In the genomic region with DNA sequence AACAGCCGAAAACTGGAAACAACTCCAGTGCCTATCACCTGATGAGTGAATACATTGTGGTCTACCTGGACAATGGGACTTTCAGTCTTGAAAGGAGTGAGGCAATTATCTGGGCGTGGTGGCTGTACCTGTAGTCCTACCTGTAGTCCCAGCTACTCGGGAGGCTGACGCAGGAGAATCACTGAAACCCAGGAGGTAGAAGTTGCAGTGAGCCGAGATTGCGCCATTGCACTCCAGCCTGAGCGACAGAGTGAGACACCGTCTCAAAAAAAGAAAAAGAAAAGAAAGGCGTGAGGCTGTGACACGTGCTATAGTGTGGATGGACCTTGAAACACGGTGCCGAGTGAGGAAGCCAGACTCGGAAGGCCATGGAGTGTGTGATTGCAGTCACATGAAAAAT, we compare ENCODE assay signal across 20 cellular contexts. TPM values are rescaled to one million over a fixed set of nuclear protein-coding genes. Genes with fewer than 3 reads are reported as not detected.
"Had no signal": no experiment of that assay in that cellular context is flagged by ENCODE, and none has a peak within 500 bp of the region (broad histone marks: within the 10 kb centered on the region; RNA-seq: fewer than 3 reads in every experiment).

No MANE protein-coding gene starts in this region.

- H3K4me3 Mint-ChIP-seq: activated naive CD8-positive, alpha-beta T cell treated with anti-CD3 and anti-CD28 coated beads, Interleukin-2, amount 50 U/mL, for 24 hours; immature natural killer cell; nephron progenitor cell; WTC11 had no signal

- H3K9me3 ChIP-seq: sigmoid colon, testis had no signal

- H3K4me3 ChIP-seq: lung, sigmoid colon, testis had no signal

- H3K27ac ChIP-seq: sigmoid colon, testis had no signal

- H3K9me3 Mint-ChIP-seq: activated naive CD8-positive, alpha-beta T cell treated with anti-CD3 and anti-CD28 coated beads, Interleukin-2, amount 50 U/mL, for 24 hours; immature natural killer cell; nephron progenitor cell; WTC11 had no signal

- H3K36me3 Mint-ChIP-seq: immature natural killer cell, WTC11 had no signal

- H3K27me3 ChIP-seq: sigmoid colon, testis had no signal

- ATAC-seq: activated naive CD8-positive, alpha-beta T cell treated with anti-CD3 and anti-CD28 coated beads, Interleukin-2, amount 50 U/mL, for 24 hours; stimulated activated naive CD8-positive, alpha-beta T cell treated with anti-CD3 and anti-CD28 coated beads, Interleukin-15, Interleukin-2, amounts not matched to agents 100 U/mL and 50 U/mL, for 24 hours; WTC11 had no signal

- H3K36me3 ChIP-seq: sigmoid colon had no signal

- DNase-seq: activated CD4-positive, alpha-beta T cell treated with anti-CD3 and anti-CD28 coated beads for 48 hours; activated naive CD4-positive, alpha-beta T cell treated with Interleukin-2 at 50 U/mL for 16 hours; activated naive CD8-positive, alpha-beta T cell treated with anti-CD3 and anti-CD28 coated beads, Interleukin-2, amount 50 U/mL, for 24 hours; cortex of kidney; effector memory CD4-positive, alpha-beta T cell; immature natural killer cell; nephron progenitor cell; sigmoid colon; stimulated activated CD4-positive, alpha-beta T cell treated with anti-CD3 and anti-CD28 coated beads, Interleukin-4, amount 100 ng/mL, for 1 hour; stimulated activated CD8-positive, alpha-beta memory T cell treated with anti-CD3 and anti-CD28 coated beads, Interleukin-4, amount 100 ng/mL, for 48 hours; stimulated activated naive CD8-positive, alpha-beta T cell treated with anti-CD3 and anti-CD28 coated beads, Interleukin-15, Interleukin-2, amounts not matched to agents 100 U/mL and 50 U/mL, for 24 hours; T-helper 1 cell; testis had no signal

- H3K27me3 Mint-ChIP-seq: activated naive CD8-positive, alpha-beta T cell treated with anti-CD3 and anti-CD28 coated beads, Interleukin-2, amount 50 U/mL, for 24 hours had no signal

- H3K27ac Mint-ChIP-seq: activated naive CD8-positive, alpha-beta T cell treated with anti-CD3 and anti-CD28 coated beads, Interleukin-2, amount 50 U/mL, for 24 hours; nephron progenitor cell; WTC11 had no signal

RNA-seq across cellular contexts. Expression of gene NTN5, which starts 4.1 kb away (rescaled TPM):
- total RNA-seq: cardiac septum, epithelial cell of proximal tubule had no signal

RNA-seq across cellular contexts. Expression of gene FUT2, which starts 18.9 kb away (rescaled TPM):
- total RNA-seq: astrocyte, cardiac septum, osteoblast, pulmonary artery endothelial cell, sigmoid colon had no signal
